8 cellular contexts compared by ENCODE assay signal in the genomic region with DNA sequence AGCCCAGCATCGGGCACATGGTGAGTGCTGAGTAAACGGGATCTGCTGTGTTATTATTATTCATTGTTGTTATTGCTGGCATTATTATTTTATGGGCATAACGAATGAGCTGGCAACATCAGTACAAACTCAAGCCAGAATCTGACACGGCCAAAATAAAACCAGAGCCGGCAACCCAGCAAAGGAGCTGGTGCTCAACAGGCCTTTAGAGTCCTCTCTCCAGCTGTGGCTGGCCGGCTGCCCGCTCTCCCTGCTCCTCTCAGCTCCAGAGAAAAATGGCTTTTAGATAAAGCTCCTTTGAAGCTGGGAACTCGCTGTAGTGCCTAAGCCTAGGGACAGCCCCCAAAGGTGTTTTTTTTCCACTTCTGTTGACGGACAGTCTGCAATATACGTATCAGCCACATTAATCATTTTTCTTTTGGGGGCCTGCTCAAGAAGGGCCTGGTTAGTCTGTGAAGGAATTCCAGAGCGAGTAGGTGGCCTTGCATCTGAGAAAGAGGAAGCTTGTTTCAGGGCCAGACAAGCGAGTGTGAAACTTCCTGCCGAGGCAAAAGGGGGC.
DNase-seq lines count a peak whose midpoint lies in the region; ATAC-seq and TF ChIP-seq lines count a peak whose summit lies in the region.

No MANE protein-coding gene starts in this region.

- H3K36me3 ChIP-seq in RWPE2 (ENCODE audit: low read depth) (no peaks in the 10 kb centered on the region), cardiac muscle cell (no peaks in the 10 kb centered on the region), gastrocnemius medialis (no peaks in the 10 kb centered on the region), Caco-2 (ENCODE audit: control insufficient read depth, insufficient read depth, low read length) (no peaks in the 10 kb centered on the region)

- H3K27me3 ChIP-seq in RWPE2 (ENCODE audit: insufficient read depth, poor library complexity, severe bottlenecking) = no peaks in the 10 kb centered on the region
- H3K27me3 ChIP-seq in cardiac muscle cell = no peaks in the 10 kb centered on the region
- H3K27me3 ChIP-seq in gastrocnemius medialis = no peaks in the 10 kb centered on the region
- no peaks in the 10 kb centered on the region for H3K27me3 ChIP-seq in Caco-2 (replicated peaks; ENCODE audit: control insufficient read depth, insufficient read depth, low read length)

- BruUV-seq in Caco-2 (replicated peaks; lab: Mats Ljungman, UMichigan) = no TSS peak

- CTCF ChIA-PET in Caco-2 (lab: Charles Lee) = no interaction called here

- no peak for TF ChIP-seq POLR2A in gastrocnemius medialis (IDR thresholded peaks at IDR 0.05)

- H3K27ac ChIP-seq in RWPE2 (ENCODE audit: poor library complexity, severe bottlenecking) = peak overlapping the region; percentile 18
- H3K27ac ChIP-seq in cardiac muscle cell = peak overlapping the region; percentile 0
- peak overlapping the region; percentile 20 to 68 (median 50) for H3K27ac ChIP-seq in gastrocnemius medialis

- TF ChIP-seq CTCF in RWPE2 (IDR thresholded peaks at IDR 0.05; ENCODE audit: poor library complexity, severe bottlenecking) = no peak
- TF ChIP-seq CTCF in cardiac muscle cell (IDR thresholded peaks at IDR 0.05; ENCODE audit: low read depth, low read length) = no peak
- TF ChIP-seq CTCF in gastrocnemius medialis (IDR thresholded peaks at IDR 0.05 in 4 of 5, conservative IDR thresholded peaks at IDR 0.05 in 1 of 5) = no peak
- TF ChIP-seq CTCF in Caco-2 (IDR thresholded peaks at IDR 0.05; ENCODE audit: insufficient read depth in 1 of 2, low read depth in 1 of 2, low read length in 1 of 2, severe bottlenecking in 1 of 2, unreplicated experiment in 1 of 2) = no peak

- POLR2A ChIA-PET in Caco-2 (lab: Charles Lee) = no interaction called here

- no peaks in the 10 kb centered on the region for H3K27me3 Mint-ChIP-seq in Caco-2 (ENCODE audit: insufficient read depth, unreplicated experiment)

- peaks cover 5% of the 10 kb centered on the region for H3K36me3 Mint-ChIP-seq in Caco-2 (ENCODE audit: insufficient read depth, unreplicated experiment)

- H3K4me1 ChIP-seq in RWPE2 (ENCODE audit: insufficient read depth, poor library complexity, severe bottlenecking) (peaks cover 14% of the 10 kb centered on the region), cardiac muscle cell (ENCODE audit: low read depth) (peaks cover 7% of the 10 kb centered on the region), gastrocnemius medialis (peaks cover 3 to 14% of the 10 kb centered on the region in 2 donors), Caco-2 (no peaks in the 10 kb centered on the region)

- no peaks in the 10 kb centered on the region for H3K4me1 Mint-ChIP-seq in Caco-2 (ENCODE audit: low read depth, unreplicated experiment)

- H3K9me3 ChIP-seq in RWPE2 (ENCODE audit: severe bottlenecking) = no peaks in the 10 kb centered on the region
- no peaks in the 10 kb centered on the region for H3K9me3 ChIP-seq in cardiac muscle cell (ENCODE audit: low read depth)
- no peaks in the 10 kb centered on the region for H3K9me3 ChIP-seq in gastrocnemius medialis
- H3K9me3 ChIP-seq in Caco-2 = no peaks in the 10 kb centered on the region

- no peak overlapping the region for H3K4me3 Mint-ChIP-seq in Caco-2 (ENCODE audit: unreplicated experiment)

- peak; percentile 50 for ATAC-seq in GM19043 (IDR thresholded peaks at IDR 0.05; ENCODE audit: low read depth, unreplicated experiment)
- peak; percentile 23; the same call in 2 of the 3 replicates for ATAC-seq in RWPE2 (ENCODE audit: low read depth)
- ATAC-seq in gastrocnemius medialis = peak; percentile 37
- no peak for ATAC-seq in HG03469 (IDR thresholded peaks at IDR 0.05; ENCODE audit: unreplicated experiment)

- H3K4me3 ChIP-seq in RWPE2 (ENCODE audit: severe bottlenecking) (no peak overlapping the region), cardiac muscle cell (no peak overlapping the region), gastrocnemius medialis (peak overlapping the region in 3 of 4 donors; percentile 0 to 45 (median 34)), Caco-2 (ENCODE audit: low read depth, low read length) (no peak overlapping the region)

- no peak overlapping the region for H3K27ac Mint-ChIP-seq in Caco-2 (ENCODE audit: unreplicated experiment)

- intact Hi-C loops in gastrocnemius medialis (cut with DNase I; ENCODE audit: low total_unique reads) (no loop called here), Caco-2 (cut with micrococcal nuclease; ENCODE audit: unreplicated experiment) (no loop called here)

- no peaks in the 10 kb centered on the region for H3K9me3 Mint-ChIP-seq in Caco-2 (ENCODE audit: unreplicated experiment)

- DNase-seq in RWPE2 (ENCODE audit: low spot score) = no peak
- DNase-seq in cardiac muscle cell (ENCODE audit: low read depth in 1 of 2, low spot score in 1 of 2) = peak; percentile 74 to 81
- DNase-seq in gastrocnemius medialis = peak in 1 of 2 donors; percentile 33
- DNase-seq in SW480 (ENCODE audit: low spot score) = no peak
- DNase-seq in Caco-2 = no peak
- no peak for DNase-seq in SHP77 treated with DMSO at 0.1 percent for 48 hours (lab: John Stamatoyannopoulos, UW)

- in situ Hi-C loops in gastrocnemius medialis (cut with MboI; ENCODE audit: low sequenced_read_pairs in 4 of 4) = no loop called here

Comparison
In these comparisons a context has a peak if more than half of its experiments do, and no peak if none do; other contexts are left out.
1. DNase-seq: peak in cardiac muscle cell (2 of 2); none in RWPE2 (single experiment), SW480 (single experiment), Caco-2 (0 of 2) and SHP77 treated with DMSO at 0.1 percent for 48 hours (single experiment).
2. H3K4me3 ChIP-seq: peak in gastrocnemius medialis (3 of 4); none in RWPE2 (single experiment), cardiac muscle cell (single experiment) and Caco-2 (single experiment).
3. Peak in every context shown above with its lines, with median percentiles within 50 percentile points of each other: H3K27ac ChIP-seq.